Comparison of ENCODE assay signal across 10 cellular contexts in the genomic region with DNA sequence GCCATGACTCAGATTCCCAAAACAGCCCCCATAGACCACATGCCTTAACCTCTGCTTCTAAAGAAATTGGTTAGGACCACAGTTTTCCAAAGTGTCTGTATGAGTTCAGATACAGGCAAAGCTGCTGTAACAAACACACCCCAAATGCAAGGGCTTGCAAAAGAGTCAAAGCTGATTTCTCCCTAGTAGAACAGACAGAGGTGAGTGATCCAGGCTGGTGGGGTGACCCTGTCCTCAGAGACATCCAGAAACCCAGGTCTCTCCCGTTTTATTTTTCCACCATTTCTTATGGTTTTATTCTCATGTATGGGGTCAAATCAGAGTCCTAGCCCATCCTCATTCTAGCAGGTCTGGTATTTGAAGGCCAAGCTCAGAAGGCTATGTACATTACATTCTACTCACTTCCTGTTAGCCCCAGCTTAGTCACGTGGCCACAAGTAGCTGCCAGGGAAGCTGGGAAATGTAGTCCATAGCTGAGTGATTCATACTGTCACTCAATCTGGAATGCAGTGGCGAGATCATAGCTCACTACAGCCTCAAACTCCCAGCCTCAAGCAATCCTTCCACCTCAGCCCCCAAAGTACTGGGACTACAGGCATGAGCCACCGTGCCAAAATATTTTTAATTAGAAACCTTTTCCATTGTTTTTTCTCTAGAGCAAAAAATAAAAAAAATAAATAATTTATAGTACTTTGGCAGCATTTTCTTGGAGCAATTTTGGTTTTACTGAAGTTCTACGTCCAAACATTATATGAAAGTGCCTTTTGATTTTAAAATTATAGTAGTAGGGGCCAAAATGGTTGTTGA.
DNase-seq lines count a peak whose midpoint lies in the region; ATAC-seq and TF ChIP-seq lines count a peak whose summit lies in the region.
"Had no signal": no experiment of that assay in that cellular context is flagged by ENCODE, and none has a peak within 500 bp of the region (broad histone marks: within the 10 kb centered on the region; RNA-seq: fewer than 3 reads in every experiment).

No MANE protein-coding gene starts in this region.

- no peak for TF ChIP-seq CTCF in activated CD8-positive, alpha-beta T cell treated with anti-CD3 and anti-CD28 coated beads for 36 hours (IDR thresholded peaks at IDR 0.05)

- intact Hi-C loops in activated CD8-positive, alpha-beta T cell treated with anti-CD3 and anti-CD28 coated beads for 36 hours (cut with micrococcal nuclease): no loop called here

- no peaks in the 10 kb centered on the region for H3K79me1 ChIP-seq in mesenchymal stem cell (replicated peaks; ENCODE audit: low read length, poor library complexity, severe bottlenecking)

- no peaks in the 10 kb centered on the region for H3K27me3 Mint-ChIP-seq in activated CD8-positive, alpha-beta T cell treated with anti-CD3 and anti-CD28 coated beads for 36 hours

- H3K27me3 ChIP-seq in MG63 (no peaks in the 10 kb centered on the region), mesenchymal stem cell (ENCODE audit: control insufficient read depth in 1 of 2, insufficient read depth in 1 of 2, low read length in 2 of 2) (peaks cover 5 to 11% of the 10 kb centered on the region in 2 experiments)
- H3K27me3 ChIP-seq in effector memory CD4-positive, alpha-beta T cell (replicated peaks; ENCODE audit: control insufficient read depth, insufficient read depth, low read length, poor library complexity, severe bottlenecking): no peaks in the 10 kb centered on the region
- H3K27me3 ChIP-seq: neutrophil had no signal

- no peak overlapping the region for H2BK5ac ChIP-seq in mesenchymal stem cell (ENCODE audit: low read depth, low read length, poor library complexity, severe bottlenecking)

- no peak overlapping the region for H2BK120ac ChIP-seq in mesenchymal stem cell (ENCODE audit: low read depth, low read length)

- no peak overlapping the region for H3K23ac ChIP-seq in mesenchymal stem cell (ENCODE audit: low read length in 2 of 2)

- H3K4me3 Mint-ChIP-seq in activated CD8-positive, alpha-beta T cell treated with anti-CD3 and anti-CD28 coated beads for 36 hours: no peak overlapping the region

- H3K9ac ChIP-seq in mesenchymal stem cell (ENCODE audit: low read length): no peak overlapping the region

- H2AK5ac ChIP-seq in mesenchymal stem cell (ENCODE audit: low read length, severe bottlenecking): no peak overlapping the region

- H3K27ac ChIP-seq in mesenchymal stem cell (ENCODE audit: low read length, poor library complexity, severe bottlenecking): no peak overlapping the region
- no peak overlapping the region for H3K27ac ChIP-seq in effector memory CD4-positive, alpha-beta T cell (ENCODE audit: insufficient read depth, low read length, poor library complexity, severe bottlenecking)
- H3K27ac ChIP-seq: C4-2B, neutrophil had no signal

- WGBS in mesenchymal stem cell: 46% methylated on average over 3 of the region's 5 CpGs

- H2BK15ac ChIP-seq in mesenchymal stem cell (ENCODE audit: low read depth, poor library complexity, severe bottlenecking): no peak overlapping the region

- ATAC-seq in activated CD8-positive, alpha-beta T cell treated with anti-CD3 and anti-CD28 coated beads for 36 hours: peak; percentile 95
- no peak for ATAC-seq in GM21529 (IDR thresholded peaks at IDR 0.05; ENCODE audit: unreplicated experiment)

- no peak overlapping the region for H3K4ac ChIP-seq in mesenchymal stem cell (ENCODE audit: low read depth in 1 of 2, low read length in 2 of 2)

- peaks cover 2% of the 10 kb centered on the region for H3K4me1 ChIP-seq in mesenchymal stem cell (ENCODE audit: control insufficient read depth, insufficient read depth, low read depth, low read length)
- no peaks in the 10 kb centered on the region for H3K4me1 ChIP-seq in effector memory CD4-positive, alpha-beta T cell (ENCODE audit: control insufficient read depth, insufficient read depth, low read length, poor library complexity, severe bottlenecking)

- H3K18ac ChIP-seq in mesenchymal stem cell (ENCODE audit: low read depth in 1 of 2, low read length in 2 of 2): no peak overlapping the region

- POLR2A ChIA-PET in activated CD8-positive, alpha-beta T cell treated with anti-CD3 and anti-CD28 coated beads for 36 hours (lab: Charles Lee): interaction anchor here (1.1 kb wide), 1 partner anchor 47 kb away, joined by 3 read pairs; no protein-coding TSS in a partner anchor

- no peak overlapping the region for H2AFZ ChIP-seq in mesenchymal stem cell (ENCODE audit: low read depth, low read length)

- no peak overlapping the region for H3K27ac Mint-ChIP-seq in activated CD8-positive, alpha-beta T cell treated with anti-CD3 and anti-CD28 coated beads for 36 hours

- H3K9me3 ChIP-seq in MG63 (peaks cover 2% of the 10 kb centered on the region; the same call in 1 of the 2 replicates), mesenchymal stem cell (ENCODE audit: control insufficient read depth, low read length) (no peaks in the 10 kb centered on the region)
- H3K9me3 ChIP-seq in effector memory CD4-positive, alpha-beta T cell (ENCODE audit: control insufficient read depth, low read length): no peaks in the 10 kb centered on the region
- H3K9me3 ChIP-seq: neutrophil had no signal

- no peaks in the 10 kb centered on the region for H3K4me1 Mint-ChIP-seq in activated CD8-positive, alpha-beta T cell treated with anti-CD3 and anti-CD28 coated beads for 36 hours (ENCODE audit: low read depth)

- CTCF ChIA-PET in activated CD8-positive, alpha-beta T cell treated with anti-CD3 and anti-CD28 coated beads for 36 hours (lab: Charles Lee): interaction anchor here (1.0 to 2.2 kb wide), 3 partner anchors 12 to 202 kb away, joined by 4 to 11 read pairs (median 5); no protein-coding TSS in a partner anchor

- H3K36me3 ChIP-seq in MG63: peaks cover 26% of the 10 kb centered on the region
- H3K36me3 ChIP-seq in mesenchymal stem cell (ENCODE audit: control insufficient read depth in 1 of 2, insufficient read depth in 2 of 2, low read depth in 1 of 2, low read length in 2 of 2): no peaks in the 10 kb centered on the region
- H3K36me3 ChIP-seq in effector memory CD4-positive, alpha-beta T cell (ENCODE audit: control insufficient read depth, insufficient read depth, low read length): no peaks in the 10 kb centered on the region
- H3K36me3 ChIP-seq: neutrophil had no signal

- H4K91ac ChIP-seq in mesenchymal stem cell (ENCODE audit: low read length): no peak overlapping the region

- H3K4me2 ChIP-seq in mesenchymal stem cell (ENCODE audit: low read length, poor library complexity, severe bottlenecking): no peak overlapping the region

- no peaks in the 10 kb centered on the region for H3K36me3 Mint-ChIP-seq in activated CD8-positive, alpha-beta T cell treated with anti-CD3 and anti-CD28 coated beads for 36 hours (ENCODE audit: low read depth)

- H2BK12ac ChIP-seq in mesenchymal stem cell (ENCODE audit: low read length in 2 of 2): no peak overlapping the region

- H3K4me3 ChIP-seq in MG63 (no peak overlapping the region), mesenchymal stem cell (ENCODE audit: insufficient read depth in 1 of 2, low read depth in 1 of 2, low read length in 2 of 2) (no peak overlapping the region)
- no peak overlapping the region for H3K4me3 ChIP-seq in effector memory CD4-positive, alpha-beta T cell (ENCODE audit: insufficient read depth, low read depth, low read length, poor library complexity, severe bottlenecking)

- H3K14ac ChIP-seq in mesenchymal stem cell (ENCODE audit: low read length in 2 of 2): peak overlapping the region in 1 of 2 experiments; percentile 37

- DNase-seq in SHP77 (lab: John Stamatoyannopoulos, UW) (peak; percentile 11 to 14), SHP77 treated with DMSO at 0.1 percent for 48 hours (lab: John Stamatoyannopoulos, UW) (no peak), MG63 (peak; percentile 88), mesenchymal stem cell (peak; percentile 59), mesenteric fat pad (ENCODE audit: low spot score) (no peak)
- DNase-seq in activated CD8-positive, alpha-beta T cell treated with anti-CD3 and anti-CD28 coated beads for 36 hours: peak; percentile 47
- no peak for DNase-seq in effector memory CD4-positive, alpha-beta T cell

- H4K8ac ChIP-seq in mesenchymal stem cell (ENCODE audit: low read length): peak overlapping the region; percentile 24

- H3K9me3 Mint-ChIP-seq in activated CD8-positive, alpha-beta T cell treated with anti-CD3 and anti-CD28 coated beads for 36 hours: peaks cover 4% of the 10 kb centered on the region

Comparison
In these comparisons a context has a peak if more than half of its experiments do, and no peak if none do; other contexts are left out.
1. DNase-seq: peak in SHP77 (2 of 2), MG63 (single experiment), activated CD8-positive, alpha-beta T cell treated with anti-CD3 and anti-CD28 coated beads for 36 hours (single experiment) and mesenchymal stem cell (single experiment); none in SHP77 treated with DMSO at 0.1 percent for 48 hours (single experiment), mesenteric fat pad (single experiment) and effector memory CD4-positive, alpha-beta T cell (0 of 3).